1 cellular context compared by ENCODE assay signal in genomic region chr6:53943410-53943809, GRCh38.
TF ChIP-seq lines count a peak whose summit lies in the region.

No MANE protein-coding gene starts in this region.

TF ChIP-seq in endothelial cell of umbilical vein, 7 proteins besides CTCF, POLR2A, EP300 and RAD21:
- TF ChIP-seq GATA2 (IDR thresholded peaks at IDR 0.05; ENCODE audit: insufficient read depth, insufficient read length, low read depth, low read length) (no peak), MAX (IDR thresholded peaks at IDR 0.05; ENCODE audit: insufficient read depth, insufficient read length) (no peak), FOS (IDR thresholded peaks at IDR 0.05; ENCODE audit: borderline replicate concordance, insufficient read depth, low read length) (no peak), JUN (IDR thresholded peaks at IDR 0.05; ENCODE audit: borderline replicate concordance, insufficient read depth, insufficient read length, low read depth) (no peak), EZH2 (IDR thresholded peaks at IDR 0.05; ENCODE audit: borderline replicate concordance, low read depth, low read length, severe bottlenecking) (no peak), POLR2AphosphoS5 (IDR thresholded peaks at IDR 0.05; ENCODE audit: insufficient read depth, low read depth, low read length) (no peak), MYC (IDR thresholded peaks at IDR 0.05; ENCODE audit: low read depth, low read length) (no peak)
